ENCODE assay signal across 24 cellular contexts in the genomic region with DNA sequence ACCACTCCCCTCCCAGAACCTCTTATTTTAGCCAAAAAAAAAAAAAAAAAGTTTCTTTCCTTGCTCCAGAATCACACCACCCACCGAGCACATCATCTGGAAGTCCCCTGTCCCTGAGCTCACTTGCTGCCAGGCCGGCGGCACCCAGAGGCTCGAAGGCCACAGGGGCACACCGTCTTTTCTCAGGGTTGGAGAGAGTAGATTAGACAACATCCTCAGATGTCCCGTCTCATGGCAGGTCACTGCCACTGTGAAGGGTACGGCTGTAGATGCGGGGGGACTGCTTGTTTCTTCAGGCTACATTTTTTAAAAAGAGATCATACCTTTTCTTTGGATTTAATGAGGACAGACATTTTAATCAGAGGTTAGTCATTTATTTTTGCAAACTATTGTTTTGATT.
DNase-seq lines count a peak whose midpoint lies in the region; ATAC-seq and TF ChIP-seq lines count a peak whose summit lies in the region.
"Had no signal": no experiment of that assay in that cellular context is flagged by ENCODE, and none has a peak within 500 bp of the region (broad histone marks: within the 10 kb centered on the region; RNA-seq: fewer than 3 reads in every experiment).

No MANE protein-coding gene starts in this region.

- H3K27me3 Mint-ChIP-seq in T-helper 17 cell, result no peaks in the 10 kb centered on the region
- H3K27me3 Mint-ChIP-seq: CD4-positive, alpha-beta memory T cell had no signal

- H3K4me1 Mint-ChIP-seq in T-helper 17 cell, result no peaks in the 10 kb centered on the region
- H3K4me1 Mint-ChIP-seq: CD4-positive, alpha-beta memory T cell; IgD-negative memory B cell had no signal

- H3K4me3 ChIP-seq in breast epithelium, result no peak overlapping the region
- H3K4me3 ChIP-seq: A549, SJSA1 had no signal

- no peak for TF ChIP-seq POLR2A in breast epithelium (IDR thresholded peaks at IDR 0.05)

- no peaks in the 10 kb centered on the region for H3K9me3 ChIP-seq in T-helper 17 cell (ENCODE audit: control insufficient read depth, low read length, poor library complexity, severe bottlenecking)
- H3K9me3 ChIP-seq in breast epithelium, result no peaks in the 10 kb centered on the region
- H3K9me3 ChIP-seq: A549, SJSA1 had no signal

- TF ChIP-seq CTCF in breast epithelium (IDR thresholded peaks at IDR 0.05), result no peak

- no peaks in the 10 kb centered on the region for H3K4me1 ChIP-seq in breast epithelium
- H3K4me1 ChIP-seq: A549 had no signal

- no peaks in the 10 kb centered on the region for H3K36me3 ChIP-seq in breast epithelium
- H3K36me3 ChIP-seq: SJSA1 had no signal

- H3K36me3 Mint-ChIP-seq in T-helper 17 cell (ENCODE audit: low read depth), result no peaks in the 10 kb centered on the region
- H3K36me3 Mint-ChIP-seq: IgD-negative memory B cell had no signal

- no peak for ATAC-seq in T-helper 17 cell
- ATAC-seq: A549 had no signal

- H3K27ac Mint-ChIP-seq in T-helper 17 cell, result peak overlapping the region; percentile 45
- H3K27ac Mint-ChIP-seq: IgD-negative memory B cell had no signal

- H3K27me3 ChIP-seq in layer of hippocampus (ENCODE audit: control insufficient read depth, insufficient read depth, low read length) (no peaks in the 10 kb centered on the region), breast epithelium (no peaks in the 10 kb centered on the region)
- H3K27me3 ChIP-seq: SJSA1 had no signal

- intact Hi-C loops in breast epithelium (cut with DNase I; ENCODE audit: low total_unique reads), result no loop called here

- DNase-seq in T-helper 17 cell, result no peak
- no peak for DNase-seq in caudate nucleus (lab: John Stamatoyannopoulos, UW)
- DNase-seq in substantia nigra (lab: John Stamatoyannopoulos, UW), result no peak
- DNase-seq in kidney glomerular epithelial cell (lab: John Stamatoyannopoulos, UW), result no peak
- DNase-seq in breast epithelium (ENCODE audit: low spot score in 2 of 2), result no peak
- DNase-seq in stimulated activated naive CD4-positive, alpha-beta T cell (lab: John Stamatoyannopoulos, UW), result no peak
- DNase-seq: C1 segment of cervical spinal cord; CD4-positive, alpha-beta memory T cell; COR-L47; GOT3; NCI-H1048; NCI-H1417 treated with DMSO at 0.1 percent for 48 hours; NCI-H1694 treated with DMSO at 0.1 percent for 48 hours; NCI-H2081; NCI-H2227 treated with DMSO at 0.1 percent for 48 hours; NCI-H526 treated with DMSO at 0.1 percent for 48 hours; Right ventricle myocardium superior; RPMI8226 had no signal

- peak overlapping the region; percentile 84 for H3K27ac ChIP-seq in caudate nucleus (ENCODE audit: low read depth, low read length)
- peak overlapping the region; percentile 27 for H3K27ac ChIP-seq in layer of hippocampus (ENCODE audit: low read depth, low read length)
- peak overlapping the region; percentile 47 for H3K27ac ChIP-seq in substantia nigra (ENCODE audit: low read depth, low read length, poor library complexity, severe bottlenecking)
- H3K27ac ChIP-seq in breast epithelium, result no peak overlapping the region
- H3K27ac ChIP-seq: A549, HL-60, KMS-11, SJSA1 had no signal

- no peak overlapping the region for H3K4me3 Mint-ChIP-seq in T-helper 17 cell
- H3K4me3 Mint-ChIP-seq: CD4-positive, alpha-beta memory T cell; IgD-negative memory B cell had no signal

Comparison
In these comparisons a context has a peak if more than half of its experiments do, and no peak if none do; other contexts are left out.
1. H3K27ac ChIP-seq: peak in caudate nucleus (single experiment), layer of hippocampus (single experiment) and substantia nigra (single experiment); none in breast epithelium (0 of 2).